ENCODE assay signal across 22 cellular contexts in the genomic region with DNA sequence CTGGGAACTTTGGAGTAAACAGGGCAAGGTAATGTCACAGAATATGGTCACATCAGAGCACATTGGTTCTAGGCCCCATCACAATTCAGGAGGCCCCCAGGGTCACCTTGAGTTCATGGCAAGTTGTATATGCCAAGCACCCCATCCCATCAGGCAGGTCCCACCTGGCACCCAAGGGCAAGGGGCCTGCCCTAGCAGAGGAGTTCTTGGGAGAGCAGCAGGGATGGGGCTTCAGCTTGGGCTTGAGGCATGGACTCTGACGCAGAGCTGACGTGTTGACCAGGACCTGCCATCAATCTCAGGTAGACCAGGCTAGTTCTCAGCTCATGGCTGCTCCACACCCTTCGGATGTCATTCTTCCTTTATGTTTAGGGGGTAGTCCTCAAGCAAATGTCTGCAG. TPM values are rescaled to one million over a fixed set of nuclear protein-coding genes. Genes with fewer than 3 reads are reported as not detected.
A peak's percentile ranks its signal among the peaks of the same experiment; 100 is the strongest.
DNase-seq lines count a peak whose midpoint lies in the region; ATAC-seq and TF ChIP-seq lines count a peak whose summit lies in the region.
"Had no signal": no experiment of that assay in that cellular context is flagged by ENCODE, and none has a peak within 500 bp of the region (broad histone marks: within the 10 kb centered on the region; RNA-seq: fewer than 3 reads in every experiment).

No MANE protein-coding gene starts in this region.

- peaks cover 91% of the 10 kb centered on the region for H3K36me3 Mint-ChIP-seq in activated CD8-positive, alpha-beta T cell treated with anti-CD3 and anti-CD28 coated beads for 36 hours (ENCODE audit: low read depth)
- peaks cover 86% of the 10 kb centered on the region for H3K36me3 Mint-ChIP-seq in activated CD8-positive, alpha-beta T cell treated with anti-CD3 and anti-CD28 coated beads, Interleukin-2, amount 10 ng/mL, durations not matched to agents 7 days and 5 days (ENCODE audit: low read depth)
- H3K36me3 Mint-ChIP-seq in CD8-positive, alpha-beta T cell, result peaks cover 98% of the 10 kb centered on the region
- peaks cover 51% of the 10 kb centered on the region for H3K36me3 Mint-ChIP-seq in central memory CD8-positive, alpha-beta T cell (ENCODE audit: insufficient read depth)

- 50 to 96% (median 80%) methylated on average over 2 to 3 of the region's 3 CpGs for WGBS in spleen, 5 donors

- peaks cover 4% of the 10 kb centered on the region for H3K9me3 ChIP-seq in CD8-positive, alpha-beta T cell (ENCODE audit: low read length)
- H3K9me3 ChIP-seq in spleen, result peaks cover 0 to 17% (median 8%) of the 10 kb centered on the region in 8 donors
- H3K9me3 ChIP-seq: Caco-2, upper lobe of right lung had no signal

- DNase-seq in activated CD8-positive, alpha-beta T cell treated with anti-CD3 and anti-CD28 coated beads for 36 hours, result no peak
- DNase-seq in activated CD8-positive, alpha-beta T cell treated with anti-CD3 and anti-CD28 coated beads, Interleukin-2, amount 10 ng/mL, durations not matched to agents 7 days and 5 days, result no peak
- no peak for DNase-seq in CD8-positive, alpha-beta T cell
- no peak for DNase-seq in central memory CD8-positive, alpha-beta T cell (ENCODE audit: low spot score in 2 of 2)
- peak; percentile 58 for DNase-seq in spleen
- no peak for DNase-seq in GM10248 (ENCODE audit: extremely low spot score)
- no peak for DNase-seq in effector CD8-positive, alpha-beta T cell (lab: John Stamatoyannopoulos, UW)
- DNase-seq: activated CD4-positive, alpha-beta T cell treated with anti-CD3 and anti-CD28 coated beads, Interleukin-2, amount 50 U/mL, for 4 hours; activated T-cell treated with anti-CD3 and anti-CD28 coated beads, Interleukin-2, amount 50 U/mL, for 1 hour; Caco-2; endodermal cell; NCI-H1048; NCI-H510A; stimulated activated CD4-positive, alpha-beta T cell treated with anti-CD3 and anti-CD28 coated beads, Interleukin-2, amount 100 ng/mL, for 48 hours; upper lobe of right lung had no signal

- POLR2A ChIA-PET in activated CD8-positive, alpha-beta T cell treated with anti-CD3 and anti-CD28 coated beads for 36 hours (lab: Charles Lee), result interaction anchor here (0.5 to 0.8 kb wide), 2 partner anchors 34 to 116 kb away, joined by 3 read pairs; no protein-coding TSS in a partner anchor
- POLR2A ChIA-PET in activated CD8-positive, alpha-beta T cell treated with anti-CD3 and anti-CD28 coated beads, Interleukin-2, amount 10 ng/mL, durations not matched to agents 7 days and 5 days (lab: Charles Lee), result interaction anchor here (0.6 kb wide), 1 partner anchor 30 kb away, joined by 3 read pairs; no protein-coding TSS in a partner anchor
- POLR2A ChIA-PET in CD8-positive, alpha-beta T cell (lab: Charles Lee), result interaction anchor here (1.3 kb wide), 2 partner anchors 9 to 35 kb away, joined by 3 to 4 read pairs; no protein-coding TSS in a partner anchor
- POLR2A ChIA-PET in GM10248 (lab: Yijun Ruan, JAX), result interaction anchor here (1.1 kb wide), 1 partner anchor 9 kb away, joined by 3 read pairs; no protein-coding TSS in a partner anchor

- H3K9me3 Mint-ChIP-seq in activated CD8-positive, alpha-beta T cell treated with anti-CD3 and anti-CD28 coated beads for 36 hours, result peaks cover 21% of the 10 kb centered on the region
- H3K9me3 Mint-ChIP-seq in activated CD8-positive, alpha-beta T cell treated with anti-CD3 and anti-CD28 coated beads, Interleukin-2, amount 10 ng/mL, durations not matched to agents 7 days and 5 days (ENCODE audit: insufficient read depth), result no peaks in the 10 kb centered on the region
- peaks cover 10% of the 10 kb centered on the region for H3K9me3 Mint-ChIP-seq in CD8-positive, alpha-beta T cell
- H3K9me3 Mint-ChIP-seq in central memory CD8-positive, alpha-beta T cell, result no peaks in the 10 kb centered on the region
- H3K9me3 Mint-ChIP-seq: endodermal cell, GM23338 had no signal

- H3K4me1 Mint-ChIP-seq in activated CD8-positive, alpha-beta T cell treated with anti-CD3 and anti-CD28 coated beads for 36 hours (ENCODE audit: low read depth), result peaks cover 3% of the 10 kb centered on the region
- peaks cover 8% of the 10 kb centered on the region for H3K4me1 Mint-ChIP-seq in activated CD8-positive, alpha-beta T cell treated with anti-CD3 and anti-CD28 coated beads, Interleukin-2, amount 10 ng/mL, durations not matched to agents 7 days and 5 days (ENCODE audit: low read depth)
- peaks cover 5% of the 10 kb centered on the region for H3K4me1 Mint-ChIP-seq in CD8-positive, alpha-beta T cell (ENCODE audit: low read depth)
- peaks cover 4% of the 10 kb centered on the region for H3K4me1 Mint-ChIP-seq in central memory CD8-positive, alpha-beta T cell
- H3K4me1 Mint-ChIP-seq: endodermal cell had no signal

- no peak overlapping the region for H3K27ac ChIP-seq in CD8-positive, alpha-beta T cell (ENCODE audit: low read depth, low read length)
- H3K27ac ChIP-seq in spleen, result no peak overlapping the region
- H3K27ac ChIP-seq: upper lobe of right lung, VCaP had no signal

- H3K27ac Mint-ChIP-seq in activated CD8-positive, alpha-beta T cell treated with anti-CD3 and anti-CD28 coated beads for 36 hours, result peak overlapping the region; percentile 57
- no peak overlapping the region for H3K27ac Mint-ChIP-seq in activated CD8-positive, alpha-beta T cell treated with anti-CD3 and anti-CD28 coated beads, Interleukin-2, amount 10 ng/mL, durations not matched to agents 7 days and 5 days
- H3K27ac Mint-ChIP-seq in CD8-positive, alpha-beta T cell, result peak overlapping the region; percentile 62
- H3K27ac Mint-ChIP-seq in central memory CD8-positive, alpha-beta T cell (ENCODE audit: low read depth), result peak overlapping the region; percentile 23
- H3K27ac Mint-ChIP-seq: endodermal cell had no signal

- H3K4me3 Mint-ChIP-seq in activated CD8-positive, alpha-beta T cell treated with anti-CD3 and anti-CD28 coated beads for 36 hours, result no peak overlapping the region
- H3K4me3 Mint-ChIP-seq in activated CD8-positive, alpha-beta T cell treated with anti-CD3 and anti-CD28 coated beads, Interleukin-2, amount 10 ng/mL, durations not matched to agents 7 days and 5 days, result no peak overlapping the region
- H3K4me3 Mint-ChIP-seq in CD8-positive, alpha-beta T cell, result no peak overlapping the region
- no peak overlapping the region for H3K4me3 Mint-ChIP-seq in central memory CD8-positive, alpha-beta T cell
- H3K4me3 Mint-ChIP-seq: brain, endodermal cell, GM23338 had no signal

- no peaks in the 10 kb centered on the region for H3K27me3 ChIP-seq in CD8-positive, alpha-beta T cell (ENCODE audit: insufficient read depth, low read length)
- no peaks in the 10 kb centered on the region for H3K27me3 ChIP-seq in spleen (replicated peaks in 1 of 7)
- H3K27me3 ChIP-seq: upper lobe of right lung had no signal

- intact Hi-C loops in activated CD8-positive, alpha-beta T cell treated with anti-CD3 and anti-CD28 coated beads for 36 hours (cut with micrococcal nuclease), result no loop called here
- intact Hi-C loops in CD8-positive, alpha-beta T cell (cut with DNase I, micrococcal nuclease), result no loop called here
- intact Hi-C loops in spleen (cut with DNase I; ENCODE audit: low total_unique reads), result no loop called here

- no peaks in the 10 kb centered on the region for H3K27me3 Mint-ChIP-seq in activated CD8-positive, alpha-beta T cell treated with anti-CD3 and anti-CD28 coated beads for 36 hours
- no peaks in the 10 kb centered on the region for H3K27me3 Mint-ChIP-seq in activated CD8-positive, alpha-beta T cell treated with anti-CD3 and anti-CD28 coated beads, Interleukin-2, amount 10 ng/mL, durations not matched to agents 7 days and 5 days (ENCODE audit: low read depth)
- H3K27me3 Mint-ChIP-seq in CD8-positive, alpha-beta T cell (ENCODE audit: low read depth), result no peaks in the 10 kb centered on the region
- no peaks in the 10 kb centered on the region for H3K27me3 Mint-ChIP-seq in central memory CD8-positive, alpha-beta T cell

- peaks cover 29% of the 10 kb centered on the region for H3K36me3 ChIP-seq in CD8-positive, alpha-beta T cell (ENCODE audit: insufficient read depth, low read length)
- H3K36me3 ChIP-seq in spleen, result peaks cover 0 to 100% (median 65%) of the 10 kb centered on the region in 6 donors

- no peak overlapping the region for H3K4me3 ChIP-seq in CD8-positive, alpha-beta T cell (ENCODE audit: low read depth, low read length)
- no peak overlapping the region for H3K4me3 ChIP-seq in spleen
- H3K4me3 ChIP-seq: GM23338, smooth muscle cell, upper lobe of right lung had no signal

- no peak for TF ChIP-seq CTCF in activated CD8-positive, alpha-beta T cell treated with anti-CD3 and anti-CD28 coated beads for 36 hours (IDR thresholded peaks at IDR 0.05)
- TF ChIP-seq CTCF in CD8-positive, alpha-beta T cell (IDR thresholded peaks at IDR 0.05), result no peak
- TF ChIP-seq CTCF in spleen (IDR thresholded peaks at IDR 0.05 in 8 of 11, conservative IDR thresholded peaks at IDR 0.05 in 3 of 11) (no peak), GM10248 (IDR thresholded peaks at IDR 0.05; ENCODE audit: control extremely low read depth, extremely low read depth, low read depth, missing control alignments) (no peak)

- H3K4me1 ChIP-seq in CD8-positive, alpha-beta T cell (ENCODE audit: insufficient read depth, low read length), result no peaks in the 10 kb centered on the region
- H3K4me1 ChIP-seq in spleen, result peaks cover 0 to 21% (median 6%) of the 10 kb centered on the region in 6 donors
- H3K4me1 ChIP-seq: Caco-2 had no signal

- no peak for TF ChIP-seq POLR2A in spleen (IDR thresholded peaks at IDR 0.05)

- no peak for ATAC-seq in activated CD8-positive, alpha-beta T cell treated with anti-CD3 and anti-CD28 coated beads for 36 hours
- ATAC-seq in activated CD8-positive, alpha-beta T cell treated with anti-CD3 and anti-CD28 coated beads, Interleukin-2, amount 10 ng/mL, durations not matched to agents 7 days and 5 days, result no peak
- ATAC-seq in CD8-positive, alpha-beta T cell, result no peak
- no peak for ATAC-seq in central memory CD8-positive, alpha-beta T cell (replicated peaks; ENCODE audit: extremely low read depth, poor library complexity, severe bottlenecking)
- no peak for ATAC-seq in HG02571 (IDR thresholded peaks at IDR 0.05; ENCODE audit: unreplicated experiment)
- ATAC-seq: GM23338, upper lobe of right lung had no signal

- CTCF ChIA-PET in activated CD8-positive, alpha-beta T cell treated with anti-CD3 and anti-CD28 coated beads for 36 hours (lab: Charles Lee), result interaction anchor here (0.6 to 3.1 kb wide), 5 partner anchors 10 to 107 kb away, joined by 3 to 24 read pairs (median 4); no protein-coding TSS in a partner anchor
- CTCF ChIA-PET in activated CD8-positive, alpha-beta T cell treated with anti-CD3 and anti-CD28 coated beads, Interleukin-2, amount 10 ng/mL, durations not matched to agents 7 days and 5 days (lab: Charles Lee), result no interaction called here
- CTCF ChIA-PET in CD8-positive, alpha-beta T cell (lab: Charles Lee), result interaction anchor here (0.8 to 1.7 kb wide), 3 partner anchors 9 to 69 kb away, joined by 3 to 7 read pairs (median 5); no protein-coding TSS in a partner anchor
- CTCF ChIA-PET in GM10248 (lab: Yijun Ruan, JAX), result interaction anchor here (1.2 to 3.1 kb wide), 3 partner anchors 9 to 69 kb away, joined by 6 to 15 read pairs (median 6); no protein-coding TSS in a partner anchor

RNA-seq across cellular contexts. Expression of a gene that starts 20.9 kb away (rescaled TPM):
- not detected for total RNA-seq in activated CD8-positive, alpha-beta T cell treated with anti-CD3 and anti-CD28 coated beads for 36 hours
- total RNA-seq in activated CD8-positive, alpha-beta T cell treated with anti-CD3 and anti-CD28 coated beads, Interleukin-2, amount 10 ng/mL, durations not matched to agents 7 days and 5 days, result not detected
- not detected for total RNA-seq in CD8-positive, alpha-beta T cell
- 1 to 10 TPM in 6 of 7 donors, not detected in 1; 1.0 to 3.8 (median 2.0) TPM for total RNA-seq in spleen
- 1 to 10 TPM; 5.6 to 8.0 (median 6.7) TPM for polyA plus RNA-seq in spleen
- total RNA-seq: Caco-2; LHCN-M2; T-helper 2 cell treated with Interferon-gamma antibody and Interleukin-4, amounts not matched to agents 100 ng/mL and 5 ng/mL, for 36 hours had no signal

RNA-seq across cellular contexts. Expression of a gene that starts 51.9 kb away (rescaled TPM):
- 100 to 1,000 TPM; 226 to 238 TPM for total RNA-seq in activated CD8-positive, alpha-beta T cell treated with anti-CD3 and anti-CD28 coated beads for 36 hours
- 100 to 1,000 TPM; 249 to 277 TPM for total RNA-seq in activated CD8-positive, alpha-beta T cell treated with anti-CD3 and anti-CD28 coated beads, Interleukin-2, amount 10 ng/mL, durations not matched to agents 7 days and 5 days
- 100 to 1,000 TPM; 136 to 141 TPM for total RNA-seq in CD8-positive, alpha-beta T cell
- total RNA-seq in spleen, result 100 to 1,000 TPM; 102 to 201 (median 157) TPM
- 100 to 1,000 TPM in 2 of 3 donors, 10 to 100 TPM in 1; 89.9 to 143 (median 117) TPM for polyA plus RNA-seq in spleen
